8 cellular contexts compared by ENCODE assay signal in genomic region chr3:3127432-3128010, GRCh38. TPM values are rescaled to one million over a fixed set of nuclear protein-coding genes. Genes with fewer than 3 reads are reported as not detected.
A peak's percentile ranks its signal among the peaks of the same experiment; 100 is the strongest.
DNase-seq lines count a peak whose midpoint lies in the region; ATAC-seq and TF ChIP-seq lines count a peak whose summit lies in the region.

No MANE protein-coding gene starts in this region.

- peaks cover 46% of the 10 kb centered on the region for H3K79me2 ChIP-seq in GM23248 (ENCODE audit: insufficient read depth)

- peaks cover 40% of the 10 kb centered on the region for H3K4me1 ChIP-seq in CD4-positive, CD25-positive, alpha-beta regulatory T cell (ENCODE audit: control insufficient read depth, insufficient read depth, low read length, poor library complexity, severe bottlenecking)
- H3K4me1 ChIP-seq in GM23248 (ENCODE audit: insufficient read depth), result peaks cover 7% of the 10 kb centered on the region
- no peaks in the 10 kb centered on the region for H3K4me1 ChIP-seq in SJCRH30
- peaks cover 0 to 12% (median 5%) of the 10 kb centered on the region in 4 donors for H3K4me1 ChIP-seq in liver (ENCODE audit: control insufficient read depth in 4 of 4, insufficient read depth in 4 of 4, low read length in 3 of 4)

- H3K9me3 Mint-ChIP-seq in CD4-positive, CD25-positive, alpha-beta regulatory T cell, result no peaks in the 10 kb centered on the region
- H3K9me3 Mint-ChIP-seq in stimulated activated naive CD8-positive, alpha-beta T cell treated with anti-CD3 and anti-CD28 coated beads, Interleukin-15, Interleukin-2, amounts not matched to agents 100 ng/mL and 50 ng/mL, for 24 hours, result no peaks in the 10 kb centered on the region

- peak overlapping the region; percentile 97 to 98 (median 98) for H3K27ac Mint-ChIP-seq in CD4-positive, CD25-positive, alpha-beta regulatory T cell
- peak overlapping the region; percentile 99 for H3K27ac Mint-ChIP-seq in stimulated activated naive CD8-positive, alpha-beta T cell treated with anti-CD3 and anti-CD28 coated beads, Interleukin-15, Interleukin-2, amounts not matched to agents 100 ng/mL and 50 ng/mL, for 24 hours

- in situ Hi-C loops in GM23248 (cut with MboI), result no loop called here
- in situ Hi-C loops in astrocyte of the spinal cord (cut with HindIII; ENCODE audit: low sequenced_read_pairs), result no loop called here

- H3K9me2 ChIP-seq in GM23248 (ENCODE audit: insufficient read depth), result no peaks in the 10 kb centered on the region

- H3K9me3 ChIP-seq in CD4-positive, CD25-positive, alpha-beta regulatory T cell (ENCODE audit: control insufficient read depth in 2 of 2, low read length in 2 of 2), result no peaks in the 10 kb centered on the region
- H3K9me3 ChIP-seq in GM23248 (ENCODE audit: low read depth), result no peaks in the 10 kb centered on the region
- H3K9me3 ChIP-seq in SJCRH30 (replicated peaks), result no peaks in the 10 kb centered on the region
- no peaks in the 10 kb centered on the region for H3K9me3 ChIP-seq in liver (ENCODE audit: control insufficient read depth in 4 of 4, low read length in 3 of 4)

- no peak for ATAC-seq in CD4-positive, CD25-positive, alpha-beta regulatory T cell (ENCODE audit: low read depth in 2 of 2)
- ATAC-seq in HG03460 (IDR thresholded peaks at IDR 0.05; ENCODE audit: unreplicated experiment), result no peak

- peaks cover 14% of the 10 kb centered on the region for H3K27me3 Mint-ChIP-seq in CD4-positive, CD25-positive, alpha-beta regulatory T cell
- H3K27me3 Mint-ChIP-seq in stimulated activated naive CD8-positive, alpha-beta T cell treated with anti-CD3 and anti-CD28 coated beads, Interleukin-15, Interleukin-2, amounts not matched to agents 100 ng/mL and 50 ng/mL, for 24 hours, result no peaks in the 10 kb centered on the region

- peak overlapping the region; percentile 92 for H3K27ac ChIP-seq in CD4-positive, CD25-positive, alpha-beta regulatory T cell (ENCODE audit: insufficient read depth, low read length, poor library complexity, severe bottlenecking)
- peak overlapping the region; percentile 89 for H3K27ac ChIP-seq in GM23248
- H3K27ac ChIP-seq in SJCRH30, result peak overlapping the region; percentile 93
- H3K27ac ChIP-seq in liver (ENCODE audit: low read depth in 1 of 2, low read length in 2 of 2), result peak overlapping the region; percentile 95

- H3K9ac ChIP-seq in GM23248, result peak overlapping the region; percentile 97
- peak overlapping the region; percentile 64 to 71 for H3K9ac ChIP-seq in liver (ENCODE audit: low read depth in 1 of 2, low read length in 2 of 2)

- peaks cover 16 to 48% (median 33%) of the 10 kb centered on the region in 4 donors for H3K4me1 Mint-ChIP-seq in CD4-positive, CD25-positive, alpha-beta regulatory T cell
- H3K4me1 Mint-ChIP-seq in stimulated activated naive CD8-positive, alpha-beta T cell treated with anti-CD3 and anti-CD28 coated beads, Interleukin-15, Interleukin-2, amounts not matched to agents 100 ng/mL and 50 ng/mL, for 24 hours (ENCODE audit: low read depth), result peaks cover 36% of the 10 kb centered on the region

- H3K36me3 Mint-ChIP-seq in CD4-positive, CD25-positive, alpha-beta regulatory T cell, result peaks cover 12% of the 10 kb centered on the region
- H3K36me3 Mint-ChIP-seq in stimulated activated naive CD8-positive, alpha-beta T cell treated with anti-CD3 and anti-CD28 coated beads, Interleukin-15, Interleukin-2, amounts not matched to agents 100 ng/mL and 50 ng/mL, for 24 hours (ENCODE audit: low read depth), result peaks cover 48% of the 10 kb centered on the region

- H3K36me3 ChIP-seq in CD4-positive, CD25-positive, alpha-beta regulatory T cell (ENCODE audit: control insufficient read depth, insufficient read depth, low read length), result peaks cover 21% of the 10 kb centered on the region
- peaks cover 19% of the 10 kb centered on the region for H3K36me3 ChIP-seq in GM23248 (ENCODE audit: low read depth)
- H3K36me3 ChIP-seq in SJCRH30, result peaks cover 27% of the 10 kb centered on the region
- H3K36me3 ChIP-seq in liver (ENCODE audit: control insufficient read depth in 4 of 4, insufficient read depth in 3 of 4, low read depth in 1 of 4, low read length in 3 of 4), result peaks cover 0 to 19% (median 14%) of the 10 kb centered on the region in 4 donors

- H3K4me3 ChIP-seq in CD4-positive, CD25-positive, alpha-beta regulatory T cell (ENCODE audit: low read depth, low read length), result peak overlapping the region; percentile 92
- H3K4me3 ChIP-seq in GM23248, result peak overlapping the region; percentile 86
- peak overlapping the region; percentile 92 for H3K4me3 ChIP-seq in SJCRH30
- H3K4me3 ChIP-seq in astrocyte of the spinal cord (ENCODE audit: low read depth, low read length), result peak overlapping the region; percentile 89
- peak overlapping the region; percentile 78 to 96 (median 81) for H3K4me3 ChIP-seq in liver (ENCODE audit: low read depth in 1 of 3, low read length in 3 of 3)

- TF ChIP-seq CTCF in astrocyte of the spinal cord (IDR thresholded peaks at IDR 0.05; ENCODE audit: low read depth, low read length) (no peak), liver (IDR thresholded peaks at IDR 0.05; ENCODE audit: low read depth, low read length, missing input control) (no peak)

- peak overlapping the region; percentile 92 for H3K4me2 ChIP-seq in GM23248 (ENCODE audit: unreplicated experiment)

- DNase-seq in CD4-positive, CD25-positive, alpha-beta regulatory T cell, result peak; percentile 2 to 35 (median 13)
- DNase-seq in GM23248 (peak; percentile 61), SJCRH30 (peak; percentile 6 to 18), astrocyte of the spinal cord (ENCODE audit: low read depth, low spot score) (no peak), NCI-H226 (no peak)

- peak overlapping the region; percentile 90 to 98 (median 96) for H3K4me3 Mint-ChIP-seq in CD4-positive, CD25-positive, alpha-beta regulatory T cell
- H3K4me3 Mint-ChIP-seq in stimulated activated naive CD8-positive, alpha-beta T cell treated with anti-CD3 and anti-CD28 coated beads, Interleukin-15, Interleukin-2, amounts not matched to agents 100 ng/mL and 50 ng/mL, for 24 hours, result peak overlapping the region; percentile 97

- no peaks in the 10 kb centered on the region for H3K27me3 ChIP-seq in CD4-positive, CD25-positive, alpha-beta regulatory T cell (ENCODE audit: control insufficient read depth, insufficient read depth, low read length)
- H3K27me3 ChIP-seq in GM23248 (replicated peaks; ENCODE audit: insufficient read depth) (no peaks in the 10 kb centered on the region), SJCRH30 (no peaks in the 10 kb centered on the region), liver (ENCODE audit: control insufficient read depth in 4 of 4, insufficient read depth in 4 of 4, low read length in 3 of 4) (no peaks in the 10 kb centered on the region)

- TF ChIP-seq RAD21 in liver (IDR thresholded peaks at IDR 0.05), result no peak

- 25 to 27% methylated on average over 20 of the region's 20 CpGs for WGBS in GM23248 (ENCODE audit: low coverage in 1 of 2, low lambda C conversion rate in 2 of 2, missing lambda C conversion rate in 2 of 2), 2 experiments
- 33% methylated on average over 20 of the region's 20 CpGs for WGBS in liver

- no peaks in the 10 kb centered on the region for H4K20me1 ChIP-seq in GM23248 (ENCODE audit: insufficient read depth)

- H2AFZ ChIP-seq in GM23248, result peak overlapping the region; percentile 93

- H3F3A ChIP-seq in GM23248 (ENCODE audit: insufficient read depth), result no peaks in the 10 kb centered on the region

TF ChIP-seq in liver, 16 proteins besides CTCF, POLR2A, EP300 and RAD21:
- TF ChIP-seq NR2F2 (IDR thresholded peaks at IDR 0.05) (no peak), YY1 (IDR thresholded peaks at IDR 0.05) (no peak), JUND (IDR thresholded peaks at IDR 0.05) (no peak), HNF4A (conservative IDR thresholded peaks at IDR 0.05) (no peak), SP1 (IDR thresholded peaks at IDR 0.05) (no peak), EGR1 (IDR thresholded peaks at IDR 0.05; ENCODE audit: low read depth in 2 of 2) (no peak), FOXA2 (IDR thresholded peaks at IDR 0.05) (no peak), MAX (IDR thresholded peaks at IDR 0.05) (no peak)
TF ChIP-seq in liver: peak in this region for 0.

RNA-seq across cellular contexts. Expression of gene TRNT1, which starts 0.8 kb away (rescaled TPM):
- 29.0 TPM for total RNA-seq in CD4-positive, CD25-positive, alpha-beta regulatory T cell
- 10 to 100 TPM; 20.3 to 27.2 (median 25.3) TPM for polyA plus RNA-seq in CD4-positive, CD25-positive, alpha-beta regulatory T cell
- 14.2 and 16.6 TPM in 2 replicates for total RNA-seq in GM23248 (2014; rRNA removed; shearing (Covaris generic))
- polyA plus RNA-seq in GM23248 (2016; fragmentation: Nextera tagmentation; extraction: Ambion mirVana) (31.1 and 31.4 TPM in 2 replicates), liver (10 to 100 TPM in 1 of 2 donors, 1 to 10 TPM in 1; 6.4 to 13.5 TPM)
- total RNA-seq in SJCRH30 (2014; rRNA removed; shearing (Covaris generic)), result 26.3 and 34.3 TPM in 2 replicates
- total RNA-seq in liver, result 10 to 100 TPM in 1 of 2 donors, 1 to 10 TPM in 1; 9.2 to 18.2 TPM

RNA-seq across cellular contexts. Expression of gene IL5RA, which starts 17.3 kb away (rescaled TPM):
- 3.7 TPM for total RNA-seq in CD4-positive, CD25-positive, alpha-beta regulatory T cell
- not detected for polyA plus RNA-seq in CD4-positive, CD25-positive, alpha-beta regulatory T cell
- not detected in 2 replicates for total RNA-seq in GM23248 (2014; rRNA removed; shearing (Covaris generic))
- not detected in 2 replicates for polyA plus RNA-seq in GM23248 (2016; fragmentation: Nextera tagmentation; extraction: Ambion mirVana)
- not detected in 2 replicates for total RNA-seq in SJCRH30 (2014; rRNA removed; shearing (Covaris generic))
- under 1 TPM; 0.08 to 0.56 TPM for total RNA-seq in liver
- polyA plus RNA-seq in liver, result under 1 TPM in 1 of 2 donors, not detected in 1; 0.02 TPM

RNA-seq across cellular contexts. Expression of gene CRBN, which starts 52.0 kb away (rescaled TPM):
- 137 TPM for total RNA-seq in CD4-positive, CD25-positive, alpha-beta regulatory T cell
- polyA plus RNA-seq in CD4-positive, CD25-positive, alpha-beta regulatory T cell, result 100 to 1,000 TPM; 129 to 179 (median 169) TPM
- 48.8 and 69.6 TPM in 2 replicates for total RNA-seq in GM23248 (2014; rRNA removed; shearing (Covaris generic))
- 41.1 and 45.7 TPM in 2 replicates for polyA plus RNA-seq in GM23248 (2016; fragmentation: Nextera tagmentation; extraction: Ambion mirVana)
- 35.3 and 37.4 TPM in 2 replicates for total RNA-seq in SJCRH30 (2014; rRNA removed; shearing (Covaris generic))
- total RNA-seq in liver, result 10 to 100 TPM; 26.3 to 57.6 TPM
- 10 to 100 TPM; 14.0 to 32.5 TPM for polyA plus RNA-seq in liver

Comparison
In these comparisons a context has a peak if more than half of its experiments do, and no peak if none do; other contexts are left out.
1. DNase-seq: peak in CD4-positive, CD25-positive, alpha-beta regulatory T cell (3 of 3), GM23248 (single experiment) and SJCRH30 (2 of 2); none in astrocyte of the spinal cord (single experiment) and NCI-H226 (single experiment).
2. Peak in every context shown above with its lines, with median percentiles within 50 percentile points of each other: H3K27ac ChIP-seq and H3K4me3 ChIP-seq.